Comparison of ENCODE assay signal across 1 cellular context in the genomic region with DNA sequence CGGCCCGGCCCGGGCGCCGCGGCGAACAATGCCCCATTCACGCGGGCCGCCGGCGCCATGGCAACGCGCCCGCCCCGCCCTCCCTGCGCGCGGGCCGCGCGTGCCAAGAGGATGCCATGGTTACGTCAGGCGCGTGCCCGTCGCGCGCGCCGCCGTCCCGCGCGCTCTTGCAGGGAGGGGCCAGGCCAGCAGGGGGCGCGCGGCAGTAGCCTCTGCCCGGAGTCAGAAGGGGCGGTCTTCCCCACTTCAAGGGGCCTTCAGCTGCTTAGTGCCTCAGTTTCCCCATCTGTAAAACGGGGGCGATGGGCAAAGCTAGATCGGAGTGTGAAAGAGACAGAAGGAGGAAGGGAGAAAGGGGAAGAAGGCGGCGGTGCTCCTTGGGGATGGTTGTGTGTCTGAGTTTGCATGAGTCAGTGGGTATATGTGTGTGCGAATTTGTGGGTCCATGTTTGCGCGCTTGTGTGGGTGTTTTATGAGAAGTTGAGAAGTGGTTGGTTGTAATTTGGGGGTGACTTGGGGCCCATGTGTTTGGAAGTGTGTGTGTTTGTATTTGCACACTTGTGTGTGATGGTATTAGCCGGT.
A peak's percentile ranks its signal among the peaks of the same experiment; 100 is the strongest.
TF ChIP-seq lines count a peak whose summit lies in the region.

No MANE protein-coding gene starts in this region.

TF ChIP-seq in HepG2, 621 proteins besides CTCF, POLR2A, EP300 and RAD21 (continued from another document and continues in another):
- TF ChIP-seq, protein P1, sequence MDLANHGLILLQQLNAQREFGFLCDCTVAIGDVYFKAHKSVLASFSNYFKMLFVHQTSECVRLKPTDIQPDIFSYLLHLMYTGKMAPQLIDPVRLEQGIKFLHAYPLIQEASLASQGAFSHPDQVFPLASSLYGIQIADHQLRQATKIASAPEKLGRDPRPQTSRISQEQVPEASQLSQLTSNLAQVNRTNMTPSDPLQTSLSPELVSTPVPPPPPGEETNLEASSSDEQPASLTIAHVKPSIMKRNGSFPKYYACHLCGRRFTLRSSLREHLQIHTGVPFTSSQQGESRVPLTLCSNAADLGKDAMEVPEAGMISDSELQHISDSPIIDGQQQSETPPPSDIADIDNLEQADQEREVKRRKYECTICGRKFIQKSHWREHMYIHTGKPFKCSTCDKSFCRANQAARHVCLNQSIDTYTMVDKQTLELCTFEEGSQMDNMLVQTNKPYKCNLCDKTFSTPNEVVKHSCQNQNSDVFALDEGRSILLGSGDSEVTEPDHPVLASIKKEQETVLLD (CRISPR knock-in tag; IDR thresholded peaks at IDR 0.05; ENCODE audit: low read depth): peak; percentile 49; the same call in 1 of the 2 replicates
- no peak for TF ChIP-seq NFIB (CRISPR knock-in tag; IDR thresholded peaks at IDR 0.05; ENCODE audit: borderline replicate concordance)
- 0 out of 2 replicates have a peak, but pooled peaks have one; percentile 12 for TF ChIP-seq KMT2B (CRISPR knock-in tag; IDR thresholded peaks at IDR 0.05)
- no peak for TF ChIP-seq RBM39 (IDR thresholded peaks at IDR 0.05; ENCODE audit: low read depth, low read length, poor library complexity, severe bottlenecking)
- TF ChIP-seq ZFP36L1 (CRISPR knock-in tag; IDR thresholded peaks at IDR 0.05): 0 out of 2 replicates have a peak, but pooled peaks have one; percentile 39
- no peak for TF ChIP-seq NFYB (CRISPR knock-in tag; IDR thresholded peaks at IDR 0.05)
- TF ChIP-seq, protein P2, sequence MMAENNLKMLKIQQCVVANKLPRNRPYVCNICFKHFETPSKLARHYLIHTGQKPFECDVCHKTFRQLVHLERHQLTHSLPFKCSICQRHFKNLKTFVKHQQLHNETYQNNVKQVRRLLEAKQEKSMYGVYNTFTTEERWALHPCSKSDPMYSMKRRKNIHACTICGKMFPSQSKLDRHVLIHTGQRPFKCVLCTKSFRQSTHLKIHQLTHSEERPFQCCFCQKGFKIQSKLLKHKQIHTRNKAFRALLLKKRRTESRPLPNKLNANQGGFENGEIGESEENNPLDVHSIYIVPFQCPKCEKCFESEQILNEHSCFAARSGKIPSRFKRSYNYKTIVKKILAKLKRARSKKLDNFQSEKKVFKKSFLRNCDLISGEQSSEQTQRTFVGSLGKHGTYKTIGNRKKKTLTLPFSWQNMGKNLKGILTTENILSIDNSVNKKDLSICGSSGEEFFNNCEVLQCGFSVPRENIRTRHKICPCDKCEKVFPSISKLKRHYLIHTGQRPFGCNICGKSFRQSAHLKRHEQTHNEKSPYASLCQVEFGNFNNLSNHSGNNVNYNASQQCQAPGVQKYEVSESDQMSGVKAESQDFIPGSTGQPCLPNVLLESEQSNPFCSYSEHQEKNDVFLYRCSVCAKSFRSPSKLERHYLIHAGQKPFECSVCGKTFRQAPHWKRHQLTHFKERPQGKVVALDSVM (CRISPR knock-in tag; IDR thresholded peaks at IDR 0.05): no peak
- no peak for TF ChIP-seq NR3C1 (CRISPR knock-in tag; IDR thresholded peaks at IDR 0.05)
- TF ChIP-seq KLF16 (CRISPR knock-in tag; IDR thresholded peaks at IDR 0.05): peak in 1 of 2 experiments; percentile 41; a peak in 1 of 4 replicates
- no peak for TF ChIP-seq ZNF17 (CRISPR knock-in tag; IDR thresholded peaks at IDR 0.05)
- TF ChIP-seq, protein P3, sequence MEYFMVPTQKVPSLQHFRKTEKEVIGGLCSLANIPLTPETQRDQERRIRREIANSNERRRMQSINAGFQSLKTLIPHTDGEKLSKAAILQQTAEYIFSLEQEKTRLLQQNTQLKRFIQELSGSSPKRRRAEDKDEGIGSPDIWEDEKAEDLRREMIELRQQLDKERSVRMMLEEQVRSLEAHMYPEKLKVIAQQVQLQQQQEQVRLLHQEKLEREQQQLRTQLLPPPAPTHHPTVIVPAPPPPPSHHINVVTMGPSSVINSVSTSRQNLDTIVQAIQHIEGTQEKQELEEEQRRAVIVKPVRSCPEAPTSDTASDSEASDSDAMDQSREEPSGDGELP (IDR thresholded peaks at IDR 0.05; ENCODE audit: borderline replicate concordance, low read depth): peak; percentile 11; the same call in 1 of the 2 replicates
- TF ChIP-seq SOX5 (CRISPR knock-in tag; IDR thresholded peaks at IDR 0.05; ENCODE audit: borderline replicate concordance): peak; percentile 38; the same call in 1 of the 2 replicates
- TF ChIP-seq, protein P4, sequence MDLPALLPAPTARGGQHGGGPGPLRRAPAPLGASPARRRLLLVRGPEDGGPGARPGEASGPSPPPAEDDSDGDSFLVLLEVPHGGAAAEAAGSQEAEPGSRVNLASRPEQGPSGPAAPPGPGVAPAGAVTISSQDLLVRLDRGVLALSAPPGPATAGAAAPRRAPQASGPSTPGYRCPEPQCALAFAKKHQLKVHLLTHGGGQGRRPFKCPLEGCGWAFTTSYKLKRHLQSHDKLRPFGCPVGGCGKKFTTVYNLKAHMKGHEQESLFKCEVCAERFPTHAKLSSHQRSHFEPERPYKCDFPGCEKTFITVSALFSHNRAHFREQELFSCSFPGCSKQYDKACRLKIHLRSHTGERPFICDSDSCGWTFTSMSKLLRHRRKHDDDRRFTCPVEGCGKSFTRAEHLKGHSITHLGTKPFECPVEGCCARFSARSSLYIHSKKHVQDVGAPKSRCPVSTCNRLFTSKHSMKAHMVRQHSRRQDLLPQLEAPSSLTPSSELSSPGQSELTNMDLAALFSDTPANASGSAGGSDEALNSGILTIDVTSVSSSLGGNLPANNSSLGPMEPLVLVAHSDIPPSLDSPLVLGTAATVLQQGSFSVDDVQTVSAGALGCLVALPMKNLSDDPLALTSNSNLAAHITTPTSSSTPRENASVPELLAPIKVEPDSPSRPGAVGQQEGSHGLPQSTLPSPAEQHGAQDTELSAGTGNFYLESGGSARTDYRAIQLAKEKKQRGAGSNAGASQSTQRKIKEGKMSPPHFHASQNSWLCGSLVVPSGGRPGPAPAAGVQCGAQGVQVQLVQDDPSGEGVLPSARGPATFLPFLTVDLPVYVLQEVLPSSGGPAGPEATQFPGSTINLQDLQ (CRISPR knock-in tag; IDR thresholded peaks at IDR 0.05): no peak
- TF ChIP-seq, protein P5, sequence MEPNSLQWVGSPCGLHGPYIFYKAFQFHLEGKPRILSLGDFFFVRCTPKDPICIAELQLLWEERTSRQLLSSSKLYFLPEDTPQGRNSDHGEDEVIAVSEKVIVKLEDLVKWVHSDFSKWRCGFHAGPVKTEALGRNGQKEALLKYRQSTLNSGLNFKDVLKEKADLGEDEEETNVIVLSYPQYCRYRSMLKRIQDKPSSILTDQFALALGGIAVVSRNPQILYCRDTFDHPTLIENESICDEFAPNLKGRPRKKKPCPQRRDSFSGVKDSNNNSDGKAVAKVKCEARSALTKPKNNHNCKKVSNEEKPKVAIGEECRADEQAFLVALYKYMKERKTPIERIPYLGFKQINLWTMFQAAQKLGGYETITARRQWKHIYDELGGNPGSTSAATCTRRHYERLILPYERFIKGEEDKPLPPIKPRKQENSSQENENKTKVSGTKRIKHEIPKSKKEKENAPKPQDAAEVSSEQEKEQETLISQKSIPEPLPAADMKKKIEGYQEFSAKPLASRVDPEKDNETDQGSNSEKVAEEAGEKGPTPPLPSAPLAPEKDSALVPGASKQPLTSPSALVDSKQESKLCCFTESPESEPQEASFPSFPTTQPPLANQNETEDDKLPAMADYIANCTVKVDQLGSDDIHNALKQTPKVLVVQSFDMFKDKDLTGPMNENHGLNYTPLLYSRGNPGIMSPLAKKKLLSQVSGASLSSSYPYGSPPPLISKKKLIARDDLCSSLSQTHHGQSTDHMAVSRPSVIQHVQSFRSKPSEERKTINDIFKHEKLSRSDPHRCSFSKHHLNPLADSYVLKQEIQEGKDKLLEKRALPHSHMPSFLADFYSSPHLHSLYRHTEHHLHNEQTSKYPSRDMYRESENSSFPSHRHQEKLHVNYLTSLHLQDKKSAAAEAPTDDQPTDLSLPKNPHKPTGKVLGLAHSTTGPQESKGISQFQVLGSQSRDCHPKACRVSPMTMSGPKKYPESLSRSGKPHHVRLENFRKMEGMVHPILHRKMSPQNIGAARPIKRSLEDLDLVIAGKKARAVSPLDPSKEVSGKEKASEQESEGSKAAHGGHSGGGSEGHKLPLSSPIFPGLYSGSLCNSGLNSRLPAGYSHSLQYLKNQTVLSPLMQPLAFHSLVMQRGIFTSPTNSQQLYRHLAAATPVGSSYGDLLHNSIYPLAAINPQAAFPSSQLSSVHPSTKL (CRISPR knock-in tag; IDR thresholded peaks at IDR 0.05): peak; percentile 61
- no peak for TF ChIP-seq ZNF333 (CRISPR knock-in tag; IDR thresholded peaks at IDR 0.05; ENCODE audit: borderline replicate concordance)
- TF ChIP-seq FOSL2 (CRISPR knock-in tag; IDR thresholded peaks at IDR 0.05): peak; percentile 46
- peak; percentile 42; the same call in 1 of the 2 replicates for TF ChIP-seq FOXK1 (CRISPR knock-in tag; IDR thresholded peaks at IDR 0.05; ENCODE audit: borderline replicate concordance, low read depth)
- no peak for TF ChIP-seq MAZ (IDR thresholded peaks at IDR 0.05; ENCODE audit: borderline replicate concordance, low read depth, low read length)
- TF ChIP-seq MAZ (CRISPR knock-in tag; IDR thresholded peaks at IDR 0.05; ENCODE audit: low read depth): peak; percentile 85
- no peak for TF ChIP-seq ZNF550 (CRISPR knock-in tag; IDR thresholded peaks at IDR 0.05; ENCODE audit: borderline replicate concordance)
- peak; percentile 70 for TF ChIP-seq YY1 (IDR thresholded peaks at IDR 0.05; ENCODE audit: insufficient read depth, insufficient replicate concordance, low read depth, low read length)
- TF ChIP-seq, protein P6, sequence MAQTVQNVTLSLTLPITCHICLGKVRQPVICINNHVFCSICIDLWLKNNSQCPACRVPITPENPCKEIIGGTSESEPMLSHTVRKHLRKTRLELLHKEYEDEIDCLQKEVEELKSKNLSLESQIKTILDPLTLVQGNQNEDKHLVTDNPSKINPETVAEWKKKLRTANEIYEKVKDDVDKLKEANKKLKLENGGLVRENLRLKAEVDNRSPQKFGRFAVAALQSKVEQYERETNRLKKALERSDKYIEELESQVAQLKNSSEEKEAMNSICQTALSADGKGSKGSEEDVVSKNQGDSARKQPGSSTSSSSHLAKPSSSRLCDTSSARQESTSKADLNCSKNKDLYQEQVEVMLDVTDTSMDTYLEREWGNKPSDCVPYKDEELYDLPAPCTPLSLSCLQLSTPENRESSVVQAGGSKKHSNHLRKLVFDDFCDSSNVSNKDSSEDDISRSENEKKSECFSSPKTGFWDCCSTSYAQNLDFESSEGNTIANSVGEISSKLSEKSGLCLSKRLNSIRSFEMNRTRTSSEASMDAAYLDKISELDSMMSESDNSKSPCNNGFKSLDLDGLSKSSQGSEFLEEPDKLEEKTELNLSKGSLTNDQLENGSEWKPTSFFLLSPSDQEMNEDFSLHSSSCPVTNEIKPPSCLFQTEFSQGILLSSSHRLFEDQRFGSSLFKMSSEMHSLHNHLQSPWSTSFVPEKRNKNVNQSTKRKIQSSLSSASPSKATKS (CRISPR knock-in tag; IDR thresholded peaks at IDR 0.05): no peak
- TF ChIP-seq TCF12 (IDR thresholded peaks at IDR 0.05): no peak
- peak; percentile 18; the same call in 1 of the 2 replicates for TF ChIP-seq TCF12 (CRISPR knock-in tag; IDR thresholded peaks at IDR 0.05)
- no peak for TF ChIP-seq TP53 (CRISPR knock-in tag; conservative IDR thresholded peaks at IDR 0.05)
- TF ChIP-seq IRF2 (CRISPR knock-in tag; IDR thresholded peaks at IDR 0.05): 0 out of 2 replicates have a peak, but pooled peaks have one; percentile 26
- TF ChIP-seq PRMT3 (CRISPR knock-in tag; IDR thresholded peaks at IDR 0.05; ENCODE audit: borderline replicate concordance, low read depth): no peak
- TF ChIP-seq PITX1 (CRISPR knock-in tag; IDR thresholded peaks at IDR 0.05): 0 out of 2 replicates have a peak, but pooled peaks have one; percentile 15
- no peak for TF ChIP-seq ZNF143 (CRISPR knock-in tag; IDR thresholded peaks at IDR 0.05)
- TF ChIP-seq, protein P7, sequence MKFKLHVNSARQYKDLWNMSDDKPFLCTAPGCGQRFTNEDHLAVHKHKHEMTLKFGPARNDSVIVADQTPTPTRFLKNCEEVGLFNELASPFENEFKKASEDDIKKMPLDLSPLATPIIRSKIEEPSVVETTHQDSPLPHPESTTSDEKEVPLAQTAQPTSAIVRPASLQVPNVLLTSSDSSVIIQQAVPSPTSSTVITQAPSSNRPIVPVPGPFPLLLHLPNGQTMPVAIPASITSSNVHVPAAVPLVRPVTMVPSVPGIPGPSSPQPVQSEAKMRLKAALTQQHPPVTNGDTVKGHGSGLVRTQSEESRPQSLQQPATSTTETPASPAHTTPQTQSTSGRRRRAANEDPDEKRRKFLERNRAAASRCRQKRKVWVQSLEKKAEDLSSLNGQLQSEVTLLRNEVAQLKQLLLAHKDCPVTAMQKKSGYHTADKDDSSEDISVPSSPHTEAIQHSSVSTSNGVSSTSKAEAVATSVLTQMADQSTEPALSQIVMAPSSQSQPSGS (CRISPR knock-in tag; IDR thresholded peaks at IDR 0.05): peak; percentile 85; the same call in 1 of the 2 replicates
- TF ChIP-seq, protein P8, sequence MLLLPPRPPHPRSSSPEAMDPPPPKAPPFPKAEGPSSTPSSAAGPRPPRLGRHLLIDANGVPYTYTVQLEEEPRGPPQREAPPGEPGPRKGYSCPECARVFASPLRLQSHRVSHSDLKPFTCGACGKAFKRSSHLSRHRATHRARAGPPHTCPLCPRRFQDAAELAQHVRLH (CRISPR knock-in tag; IDR thresholded peaks at IDR 0.05; ENCODE audit: borderline replicate concordance, low read depth): peak; percentile 71; the same call in 1 of the 2 replicates
- TF ChIP-seq ELF3 (CRISPR knock-in tag; IDR thresholded peaks at IDR 0.05): peak; percentile 56; the same call in 1 of the 2 replicates
- no peak for TF ChIP-seq FOXM1 (CRISPR knock-in tag; IDR thresholded peaks at IDR 0.05)
- TF ChIP-seq, protein P9, sequence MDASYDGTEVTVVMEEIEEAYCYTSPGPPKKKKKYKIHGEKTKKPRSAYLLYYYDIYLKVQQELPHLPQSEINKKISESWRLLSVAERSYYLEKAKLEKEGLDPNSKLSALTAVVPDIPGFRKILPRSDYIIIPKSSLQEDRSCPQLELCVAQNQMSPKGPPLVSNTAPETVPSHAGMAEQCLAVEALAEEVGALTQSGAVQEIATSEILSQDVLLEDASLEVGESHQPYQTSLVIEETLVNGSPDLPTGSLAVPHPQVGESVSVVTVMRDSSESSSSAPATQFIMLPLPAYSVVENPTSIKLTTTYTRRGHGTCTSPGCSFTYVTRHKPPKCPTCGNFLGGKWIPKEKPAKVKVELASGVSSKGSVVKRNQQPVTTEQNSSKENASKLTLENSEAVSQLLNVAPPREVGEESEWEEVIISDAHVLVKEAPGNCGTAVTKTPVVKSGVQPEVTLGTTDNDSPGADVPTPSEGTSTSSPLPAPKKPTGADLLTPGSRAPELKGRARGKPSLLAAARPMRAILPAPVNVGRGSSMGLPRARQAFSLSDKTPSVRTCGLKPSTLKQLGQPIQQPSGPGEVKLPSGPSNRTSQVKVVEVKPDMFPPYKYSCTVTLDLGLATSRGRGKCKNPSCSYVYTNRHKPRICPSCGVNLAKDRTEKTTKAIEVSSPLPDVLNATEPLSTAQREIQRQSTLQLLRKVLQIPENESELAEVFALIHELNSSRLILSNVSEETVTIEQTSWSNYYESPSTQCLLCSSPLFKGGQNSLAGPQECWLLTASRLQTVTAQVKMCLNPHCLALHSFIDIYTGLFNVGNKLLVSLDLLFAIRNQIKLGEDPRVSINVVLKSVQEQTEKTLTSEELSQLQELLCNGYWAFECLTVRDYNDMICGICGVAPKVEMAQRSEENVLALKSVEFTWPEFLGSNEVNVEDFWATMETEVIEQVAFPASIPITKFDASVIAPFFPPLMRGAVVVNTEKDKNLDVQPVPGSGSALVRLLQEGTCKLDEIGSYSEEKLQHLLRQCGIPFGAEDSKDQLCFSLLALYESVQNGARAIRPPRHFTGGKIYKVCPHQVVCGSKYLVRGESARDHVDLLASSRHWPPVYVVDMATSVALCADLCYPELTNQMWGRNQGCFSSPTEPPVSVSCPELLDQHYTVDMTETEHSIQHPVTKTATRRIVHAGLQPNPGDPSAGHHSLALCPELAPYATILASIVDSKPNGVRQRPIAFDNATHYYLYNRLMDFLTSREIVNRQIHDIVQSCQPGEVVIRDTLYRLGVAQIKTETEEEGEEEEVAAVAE (CRISPR knock-in tag; IDR thresholded peaks at IDR 0.05; ENCODE audit: borderline replicate concordance): no peak
